26 cellular contexts compared by ENCODE assay signal in the genomic region with DNA sequence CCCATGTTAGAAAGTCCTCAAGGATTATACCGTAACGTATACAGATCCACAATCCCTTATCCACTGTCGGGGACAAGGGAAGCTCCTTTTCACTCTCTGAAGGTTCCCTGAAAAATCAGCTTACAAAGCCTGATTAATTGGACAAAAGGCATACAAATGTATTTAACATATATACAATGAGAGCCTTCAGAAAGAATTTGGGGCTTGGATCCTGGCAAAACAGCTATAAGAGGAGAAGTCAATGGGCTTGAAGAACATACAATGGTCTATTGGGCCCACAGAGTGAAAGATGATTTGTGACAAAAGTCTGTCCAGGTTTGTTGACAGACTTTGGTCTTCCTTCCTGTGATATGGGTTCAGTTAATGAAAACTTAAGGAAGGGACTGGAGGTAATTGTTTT. TPM values are rescaled to one million over a fixed set of nuclear protein-coding genes. Genes with fewer than 3 reads are reported as not detected.
"Had no signal": no experiment of that assay in that cellular context is flagged by ENCODE, and none has a peak within 500 bp of the region (broad histone marks: within the 10 kb centered on the region; RNA-seq: fewer than 3 reads in every experiment).

No MANE protein-coding gene starts in this region.

- H3K36me3 Mint-ChIP-seq: mesothelial cell of epicardium, naive B cell had no signal

- H3K27me3 ChIP-seq: colonic mucosa, esophagus squamous epithelium, gastrocnemius medialis, left lung had no signal

- H3K9me3 ChIP-seq: colonic mucosa, esophagus squamous epithelium, gastrocnemius medialis, heart right ventricle, left lung, lower lobe of right lung, mucosa of descending colon had no signal

- H3K4me1 Mint-ChIP-seq: naive B cell had no signal

- H3K4me3 ChIP-seq: colonic mucosa, esophagus squamous epithelium, gastrocnemius medialis, heart right ventricle, left lung, lower lobe of right lung, mucosa of descending colon had no signal

- H3K27ac Mint-ChIP-seq: dendritic cell treated with granulocyte-macrophage colony-stimulating factor and Interleukin-4, amounts not matched to agents 40 ng/mL and 50 ng/mL, for 4 days; effector memory CD8-positive, alpha-beta T cell; endodermal cell; mesothelial cell of epicardium; naive B cell had no signal

- H3K4me3 Mint-ChIP-seq: dendritic cell treated with granulocyte-macrophage colony-stimulating factor and Interleukin-4, amounts not matched to agents 40 ng/mL and 50 ng/mL, for 4 days; effector memory CD8-positive, alpha-beta T cell; endodermal cell; mesothelial cell of epicardium; naive B cell had no signal

- H3K36me3 ChIP-seq: colonic mucosa, esophagus squamous epithelium, gastrocnemius medialis, heart right ventricle, left lung, lower lobe of right lung had no signal

- H3K27ac ChIP-seq: colonic mucosa, epithelial cell of prostate, esophagus squamous epithelium, gastrocnemius medialis, heart right ventricle, left lung, lower lobe of right lung had no signal

- DNase-seq: colonic mucosa; cortex of kidney; effector CD8-positive, alpha-beta T cell; effector memory CD8-positive, alpha-beta T cell; endodermal cell; erythroblast; esophagus squamous epithelium; foreskin fibroblast; foreskin melanocyte; gastrocnemius medialis; glutamatergic neuron; head of caudate nucleus; heart right ventricle; hippocampal formation; left cardiac atrium; left lung; left ventricle myocardium superior; lower lobe of right lung; mesenchymal stem cell; mucosa of descending colon; naive B cell had no signal

- H3K9me3 Mint-ChIP-seq: dendritic cell treated with granulocyte-macrophage colony-stimulating factor and Interleukin-4, amounts not matched to agents 40 ng/mL and 50 ng/mL, for 4 days; effector memory CD8-positive, alpha-beta T cell; endodermal cell had no signal

- ATAC-seq: effector memory CD8-positive, alpha-beta T cell; esophagus mucosa; gastrocnemius medialis; heart right ventricle; left cardiac atrium; left lung; left ventricle myocardium superior; lower lobe of right lung; mucosa of descending colon had no signal

- H3K4me1 ChIP-seq: colonic mucosa, heart right ventricle, lower lobe of right lung had no signal

RNA-seq across cellular contexts. Expression of gene TACSTD2, which starts 10.7 kb away (rescaled TPM):
- total RNA-seq: myocyte had no signal
